In the genomic region with DNA sequence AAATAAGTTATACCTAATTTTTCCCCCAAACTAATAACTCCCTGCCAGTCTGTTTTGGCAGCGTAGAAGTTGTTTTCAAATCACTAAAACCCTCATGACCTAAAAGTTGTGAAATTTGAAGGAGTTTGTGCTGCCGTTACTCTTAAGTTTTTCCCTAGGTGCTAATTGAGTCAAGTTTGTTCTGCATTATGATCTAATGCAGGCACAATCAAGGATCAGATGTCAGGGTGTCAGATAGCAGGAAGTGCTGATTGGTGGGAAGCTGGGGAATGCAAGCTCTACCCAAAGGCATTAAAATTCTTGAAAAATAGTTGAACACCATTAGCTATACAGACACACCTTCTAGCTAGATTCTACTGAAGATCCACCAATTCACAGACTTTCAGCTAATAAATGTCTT, we compare ENCODE assay signal across 33 cellular contexts. TPM values are rescaled to one million over a fixed set of nuclear protein-coding genes. Genes with fewer than 3 reads are reported as not detected.
DNase-seq lines count a peak whose midpoint lies in the region; ATAC-seq and TF ChIP-seq lines count a peak whose summit lies in the region.
"Had no signal": no experiment of that assay in that cellular context is flagged by ENCODE, and none has a peak within 500 bp of the region (broad histone marks: within the 10 kb centered on the region; RNA-seq: fewer than 3 reads in every experiment).

No MANE protein-coding gene starts in this region.

- H3K9ac ChIP-seq in endodermal cell (ENCODE audit: extremely low read depth, low read length, poor library complexity, severe bottlenecking), result no peak overlapping the region

- H3K36me3 ChIP-seq in endodermal cell (ENCODE audit: control insufficient read depth, insufficient read depth, low read length), result no peaks in the 10 kb centered on the region
- H3K36me3 ChIP-seq: Peyer's patch, spleen had no signal

- H3K27ac ChIP-seq in endodermal cell (ENCODE audit: low read depth, low read length) (no peak overlapping the region), caudate nucleus (ENCODE audit: low read depth, low read length) (no peak overlapping the region)
- H3K27ac ChIP-seq: Peyer's patch, spleen had no signal

- H3K27ac Mint-ChIP-seq in endodermal cell, result no peak overlapping the region
- H3K27ac Mint-ChIP-seq: CD8-positive, alpha-beta memory T cell; dendritic cell treated with granulocyte-macrophage colony-stimulating factor and Interleukin-4, amounts not matched to agents 40 ng/mL and 50 ng/mL, for 4 days; naive thymus-derived CD8-positive, alpha-beta T cell; stimulated activated effector memory CD8-positive, alpha-beta T cell treated with anti-CD3 and anti-CD28 coated beads, Interleukin-12 subunit alpha, Interleukin-12 subunit beta, amount 100 ng/mL, for 72 hours had no signal

- H3K4me1 Mint-ChIP-seq in endodermal cell, result peaks cover 16% of the 10 kb centered on the region
- H3K4me1 Mint-ChIP-seq: CD8-positive, alpha-beta memory T cell; naive thymus-derived CD8-positive, alpha-beta T cell; stimulated activated effector memory CD8-positive, alpha-beta T cell treated with anti-CD3 and anti-CD28 coated beads, Interleukin-12 subunit alpha, Interleukin-12 subunit beta, amount 100 ng/mL, for 72 hours had no signal

- H3K9me3 ChIP-seq in endodermal cell (ENCODE audit: control insufficient read depth, low read length), result no peaks in the 10 kb centered on the region
- H3K9me3 ChIP-seq: Peyer's patch, spleen had no signal

- no peak for TF ChIP-seq CTCF in endodermal cell (conservative IDR thresholded peaks at IDR 0.05)

- no peaks in the 10 kb centered on the region for H3K4me1 ChIP-seq in endodermal cell (ENCODE audit: control insufficient read depth, insufficient read depth, low read length)
- H3K4me1 ChIP-seq: Peyer's patch, spleen had no signal

- DNase-seq in NCI-H2029 treated with DMSO at 0.1 percent for 48 hours (lab: John Stamatoyannopoulos, UW), result peak; percentile 7
- DNase-seq in NCI-H2029 (lab: John Stamatoyannopoulos, UW), result no peak
- DNase-seq in LHCN-M2 (ENCODE audit: low read depth), result peak; percentile 29
- DNase-seq in endodermal cell, result peak; percentile 60
- DNase-seq in non-pigmented ciliary epithelial cell (ENCODE audit: low read depth), result peak; percentile 4
- DNase-seq in caudate nucleus (lab: John Stamatoyannopoulos, UW), result no peak
- DNase-seq in NCI-H146 treated with DMSO at 0.1 percent for 48 hours (lab: John Stamatoyannopoulos, UW; ENCODE audit: unreplicated experiment), result no peak
- DNase-seq: 8988T; activated CD4-positive, alpha-beta T cell treated with anti-CD3 and anti-CD28 coated beads for 4 hours; activated CD8-positive, alpha-beta memory T cell treated with anti-CD3 and anti-CD28 coated beads for 24 hours; activated naive CD4-positive, alpha-beta T cell treated with Interleukin-2 at 50 U/mL for 16 hours; activated T-cell treated with anti-CD3 and anti-CD28 coated beads, Interleukin-2, amount 50 U/mL, for 1 hour; amniotic stem cell; CD8-positive, alpha-beta memory T cell; DMS79; left colon; mesenchymal stem cell; naive thymus-derived CD8-positive, alpha-beta T cell; NCI-H1092 treated with DMSO at 0.1 percent for 48 hours; NCI-H2081; NCI-H526 treated with DMSO at 0.1 percent for 48 hours; Peyer's patch; retina; spleen; stimulated activated CD4-positive, alpha-beta T cell treated with anti-CD3 and anti-CD28 coated beads, Interleukin-2, amount 100 ng/mL, for 48 hours; substantia nigra; T-helper 2 cell had no signal

- peaks cover 4% of the 10 kb centered on the region for H3K36me3 Mint-ChIP-seq in endodermal cell (ENCODE audit: low read depth)
- H3K36me3 Mint-ChIP-seq: stimulated activated effector memory CD8-positive, alpha-beta T cell treated with anti-CD3 and anti-CD28 coated beads, Interleukin-12 subunit alpha, Interleukin-12 subunit beta, amount 100 ng/mL, for 72 hours had no signal

- no peak overlapping the region for H3K4me3 Mint-ChIP-seq in endodermal cell
- H3K4me3 Mint-ChIP-seq: CD8-positive, alpha-beta memory T cell; dendritic cell treated with granulocyte-macrophage colony-stimulating factor and Interleukin-4, amounts not matched to agents 40 ng/mL and 50 ng/mL, for 4 days; naive thymus-derived CD8-positive, alpha-beta T cell; stimulated activated effector memory CD8-positive, alpha-beta T cell treated with anti-CD3 and anti-CD28 coated beads, Interleukin-12 subunit alpha, Interleukin-12 subunit beta, amount 100 ng/mL, for 72 hours had no signal

- H3K9me3 Mint-ChIP-seq in endodermal cell, result no peaks in the 10 kb centered on the region
- H3K9me3 Mint-ChIP-seq: CD8-positive, alpha-beta memory T cell; dendritic cell treated with granulocyte-macrophage colony-stimulating factor and Interleukin-4, amounts not matched to agents 40 ng/mL and 50 ng/mL, for 4 days; naive thymus-derived CD8-positive, alpha-beta T cell; stimulated activated effector memory CD8-positive, alpha-beta T cell treated with anti-CD3 and anti-CD28 coated beads, Interleukin-12 subunit alpha, Interleukin-12 subunit beta, amount 100 ng/mL, for 72 hours had no signal

- H3K27me3 ChIP-seq in endodermal cell (ENCODE audit: control insufficient read depth, insufficient read depth, low read length, poor library complexity, severe bottlenecking), result no peaks in the 10 kb centered on the region
- H3K27me3 ChIP-seq: Peyer's patch, spleen had no signal

- ATAC-seq in GM19328 (IDR thresholded peaks at IDR 0.05; ENCODE audit: unreplicated experiment), result no peak
- ATAC-seq: left colon; naive thymus-derived CD8-positive, alpha-beta T cell; stimulated activated effector memory CD8-positive, alpha-beta T cell treated with anti-CD3 and anti-CD28 coated beads, Interleukin-12 subunit alpha, Interleukin-12 subunit beta, amount 100 ng/mL, for 72 hours had no signal

- no peak overlapping the region for H3K4me3 ChIP-seq in endodermal cell (ENCODE audit: low read length)
- H3K4me3 ChIP-seq: Peyer's patch, spleen had no signal

- no peaks in the 10 kb centered on the region for H3K27me3 Mint-ChIP-seq in endodermal cell (ENCODE audit: insufficient read depth)
- H3K27me3 Mint-ChIP-seq: CD8-positive, alpha-beta memory T cell; dendritic cell treated with granulocyte-macrophage colony-stimulating factor and Interleukin-4, amounts not matched to agents 40 ng/mL and 50 ng/mL, for 4 days; naive thymus-derived CD8-positive, alpha-beta T cell had no signal

- 27% methylated on average over 1 of the region's 2 CpGs; no CpG with 5 or more reads in 1 of the 2 experiments for WGBS in endodermal cell (ENCODE audit: insufficient coverage in 1 of 2, insufficient read length in 1 of 2), 2 experiments

RNA-seq across cellular contexts. Expression of a gene that starts 51.9 kb away (rescaled TPM):
- total RNA-seq in LHCN-M2 (2014; rRNA removed) (0.06 TPM in 1 of 2 replicates, not detected in the other), endodermal cell (under 1 TPM in 1 of 2 donors, not detected in 1; 0.09 TPM)
- 0.02 TPM for polyA plus RNA-seq in LHCN-M2 (2012)
- 0.82 TPM for polyA plus RNA-seq in endodermal cell (2013, experiment 1 of 2)
- 0.54 TPM for polyA plus RNA-seq in endodermal cell (2013, experiment 2 of 2)
- total RNA-seq: CD8-positive, alpha-beta memory T cell; glomerular endothelial cell; naive thymus-derived CD8-positive, alpha-beta T cell; osteoblast; urinary bladder had no signal
- polyA plus RNA-seq: CD8-positive, alpha-beta memory T cell; naive thymus-derived CD8-positive, alpha-beta T cell; spleen; urinary bladder had no signal

Comparison
In these comparisons a context has a peak if more than half of its experiments do, and no peak if none do; other contexts are left out.
1. DNase-seq: peak in NCI-H2029 treated with DMSO at 0.1 percent for 48 hours (single experiment), LHCN-M2 (single experiment), endodermal cell (single experiment) and non-pigmented ciliary epithelial cell (single experiment); none in NCI-H2029 (single experiment), caudate nucleus (0 of 61) and NCI-H146 treated with DMSO at 0.1 percent for 48 hours (single experiment).